In the genomic region with DNA sequence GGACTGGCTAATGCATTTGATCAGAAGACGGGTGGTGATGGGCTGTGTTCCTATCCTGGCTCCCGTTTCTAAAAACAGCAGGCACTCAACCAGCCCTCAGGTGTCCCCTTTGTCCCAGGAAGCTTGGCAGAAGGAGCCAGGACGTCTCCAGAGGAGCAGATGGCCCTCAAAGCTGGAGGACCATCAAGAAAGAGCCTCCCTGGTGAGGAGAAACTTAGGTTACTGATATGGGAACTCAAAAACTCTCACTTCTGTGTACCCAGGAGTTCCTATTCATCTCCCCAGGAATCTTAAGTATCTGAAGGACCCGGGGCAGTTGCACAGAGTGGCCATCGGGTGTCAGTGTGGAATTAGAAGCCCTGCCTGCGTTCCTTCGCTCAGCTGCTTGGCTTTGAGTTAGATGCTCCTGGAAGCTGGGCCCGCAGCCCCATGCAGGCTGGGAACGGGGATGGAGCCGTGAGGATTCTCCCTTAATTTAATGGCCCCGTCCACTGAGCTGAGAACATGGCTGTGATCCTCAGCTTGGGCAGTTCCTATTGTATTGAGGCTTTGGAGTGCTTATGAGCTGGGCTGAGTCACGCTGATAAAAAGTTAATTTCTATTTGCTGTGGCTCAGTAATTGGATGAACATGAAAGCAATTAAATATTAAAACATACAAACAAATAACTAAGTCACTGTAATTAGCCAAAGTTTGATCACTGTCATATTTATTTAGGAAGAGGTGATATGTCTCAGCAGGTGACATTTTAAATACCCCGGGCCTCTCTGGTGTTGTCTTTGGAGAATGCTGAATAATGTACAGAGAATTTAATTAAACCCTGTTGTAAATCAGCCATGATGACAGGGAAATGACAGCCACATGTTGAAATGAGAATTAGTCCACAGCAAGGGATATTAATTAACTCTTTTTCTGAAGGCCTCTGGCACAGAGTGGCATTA, we compare ENCODE assay signal across 8 cellular contexts.
DNase-seq lines count a peak whose midpoint lies in the region; ATAC-seq and TF ChIP-seq lines count a peak whose summit lies in the region.

No MANE protein-coding gene starts in this region.

- peaks cover 0 to 3% (median 0%) of the 10 kb centered on the region in 4 donors for H3K4me1 Mint-ChIP-seq in CD4-positive, CD25-positive, alpha-beta regulatory T cell
- H3K4me1 Mint-ChIP-seq in endothelial cell (ENCODE audit: unreplicated experiment) = peaks cover 6% of the 10 kb centered on the region

- peak; percentile 52 for TF ChIP-seq CTCF in endothelial cell (IDR thresholded peaks at IDR 0.05; ENCODE audit: unreplicated experiment)

- no peak overlapping the region for H3K27ac Mint-ChIP-seq in CD4-positive, CD25-positive, alpha-beta regulatory T cell
- H3K27ac Mint-ChIP-seq in endothelial cell (ENCODE audit: unreplicated experiment) = no peak overlapping the region

- H3K9me3 Mint-ChIP-seq in CD4-positive, CD25-positive, alpha-beta regulatory T cell = no peaks in the 10 kb centered on the region
- no peaks in the 10 kb centered on the region for H3K9me3 Mint-ChIP-seq in endothelial cell (ENCODE audit: unreplicated experiment)

- no peaks in the 10 kb centered on the region for H3K27me3 ChIP-seq in CD4-positive, CD25-positive, alpha-beta regulatory T cell (ENCODE audit: control insufficient read depth, insufficient read depth, low read length)

- no peaks in the 10 kb centered on the region for H3K36me3 ChIP-seq in CD4-positive, CD25-positive, alpha-beta regulatory T cell (ENCODE audit: control insufficient read depth, insufficient read depth, low read length)

- H3K4me1 ChIP-seq in CD4-positive, CD25-positive, alpha-beta regulatory T cell (ENCODE audit: control insufficient read depth, insufficient read depth, low read length, poor library complexity, severe bottlenecking) = no peaks in the 10 kb centered on the region

- peak; percentile 24 to 69 (median 46) for DNase-seq in CD4-positive, CD25-positive, alpha-beta regulatory T cell
- DNase-seq in HT-29 (ENCODE audit: low spot score) = peak; percentile 88
- DNase-seq in NCI-H82 treated with DMSO at 0.1 percent for 48 hours (lab: John Stamatoyannopoulos, UW; ENCODE audit: unreplicated experiment) = peak; percentile 90
- peak; percentile 78 for DNase-seq in activated CD8-positive, alpha-beta memory T cell treated with anti-CD3 and anti-CD28 coated beads for 24 hours
- peak; percentile 72 for DNase-seq in endothelial cell (ENCODE audit: low spot score)
- DNase-seq in mesenteric fat pad (ENCODE audit: low spot score) = peak; percentile 92
- DNase-seq in stimulated activated CD8-positive, alpha-beta memory T cell treated with anti-CD3 and anti-CD28 coated beads, Interleukin-4, amount 100 ng/mL, for 4 hours (ENCODE audit: low read depth in 2 of 2, low spot score in 1 of 2) = peak; percentile 25

- peaks cover 20% of the 10 kb centered on the region for H3K27me3 Mint-ChIP-seq in CD4-positive, CD25-positive, alpha-beta regulatory T cell
- H3K27me3 Mint-ChIP-seq in endothelial cell (ENCODE audit: unreplicated experiment) = peaks cover 10% of the 10 kb centered on the region

- no peak overlapping the region for H3K4me3 Mint-ChIP-seq in CD4-positive, CD25-positive, alpha-beta regulatory T cell
- H3K4me3 Mint-ChIP-seq in endothelial cell (ENCODE audit: unreplicated experiment) = no peak overlapping the region

- ATAC-seq in CD4-positive, CD25-positive, alpha-beta regulatory T cell (ENCODE audit: low read depth in 2 of 2) = peak; percentile 55 to 64
- ATAC-seq in GM19467 (IDR thresholded peaks at IDR 0.05; ENCODE audit: unreplicated experiment) = no peak

- H3K36me3 Mint-ChIP-seq in CD4-positive, CD25-positive, alpha-beta regulatory T cell = no peaks in the 10 kb centered on the region
- no peaks in the 10 kb centered on the region for H3K36me3 Mint-ChIP-seq in endothelial cell (ENCODE audit: low read depth, unreplicated experiment)

- H3K4me3 ChIP-seq in CD4-positive, CD25-positive, alpha-beta regulatory T cell (ENCODE audit: low read depth, low read length) = no peak overlapping the region

- no peak overlapping the region for H3K27ac ChIP-seq in CD4-positive, CD25-positive, alpha-beta regulatory T cell (ENCODE audit: insufficient read depth, low read length, poor library complexity, severe bottlenecking)

- H3K9me3 ChIP-seq in CD4-positive, CD25-positive, alpha-beta regulatory T cell (ENCODE audit: control insufficient read depth in 2 of 2, low read length in 2 of 2) = no peaks in the 10 kb centered on the region

Comparison
In these comparisons a context has a peak if more than half of its experiments do, and no peak if none do; other contexts are left out.
1. DNase-seq: peak in every context shown above with its lines; median percentile 92 in mesenteric fat pad; 90 in NCI-H82 treated with DMSO at 0.1 percent for 48 hours; 88 in HT-29; 78 in activated CD8-positive, alpha-beta memory T cell treated with anti-CD3 and anti-CD28 coated beads for 24 hours; 72 in endothelial cell; 46 in CD4-positive, CD25-positive, alpha-beta regulatory T cell; 25 in stimulated activated CD8-positive, alpha-beta memory T cell treated with anti-CD3 and anti-CD28 coated beads, Interleukin-4, amount 100 ng/mL, for 4 hours.